11 cellular contexts compared by ENCODE assay signal in genomic region chr6:133966654-133967300, GRCh38. TPM values are rescaled to one million over a fixed set of nuclear protein-coding genes. Genes with fewer than 3 reads are reported as not detected.
DNase-seq lines count a peak whose midpoint lies in the region; ATAC-seq, FAIRE-seq and TF ChIP-seq lines count a peak whose summit lies in the region.
"Had no signal": no experiment of that assay in that cellular context is flagged by ENCODE, and none has a peak within 500 bp of the region (broad histone marks: within the 10 kb centered on the region; RNA-seq: fewer than 3 reads in every experiment).

No MANE protein-coding gene starts in this region.

- H3K4me1 Mint-ChIP-seq in CD8-positive, alpha-beta T cell (ENCODE audit: low read depth), result peaks cover 73% of the 10 kb centered on the region
- peaks cover 23% of the 10 kb centered on the region for H3K4me1 Mint-ChIP-seq in type B pancreatic cell (ENCODE audit: unreplicated experiment)

- intact Hi-C loops in CD8-positive, alpha-beta T cell (cut with DNase I, micrococcal nuclease), result no loop called here

- no peak for ATAC-seq in CD8-positive, alpha-beta T cell
- ATAC-seq in GM19438 (IDR thresholded peaks at IDR 0.05; ENCODE audit: low read depth, unreplicated experiment), result peak; percentile 89
- ATAC-seq in HG03039 (IDR thresholded peaks at IDR 0.05; ENCODE audit: unreplicated experiment), result peak; percentile 79
- ATAC-seq: lower lobe of right lung had no signal

- no peaks in the 10 kb centered on the region for H3K9me3 ChIP-seq in CD8-positive, alpha-beta T cell (ENCODE audit: low read length)
- H3K9me3 ChIP-seq: lower lobe of right lung had no signal

- peaks cover 2% of the 10 kb centered on the region for H3K36me3 Mint-ChIP-seq in CD8-positive, alpha-beta T cell
- H3K36me3 Mint-ChIP-seq in type B pancreatic cell, result peaks cover 4% of the 10 kb centered on the region

- H3K27me3 ChIP-seq in CD8-positive, alpha-beta T cell (ENCODE audit: insufficient read depth, low read length), result no peaks in the 10 kb centered on the region

- H3K27ac Mint-ChIP-seq in CD8-positive, alpha-beta T cell, result peak overlapping the region; percentile 66
- no peak overlapping the region for H3K27ac Mint-ChIP-seq in type B pancreatic cell

- no peaks in the 10 kb centered on the region for H3K9me3 Mint-ChIP-seq in CD8-positive, alpha-beta T cell
- no peaks in the 10 kb centered on the region for H3K9me3 Mint-ChIP-seq in type B pancreatic cell

- H3K27me3 Mint-ChIP-seq in CD8-positive, alpha-beta T cell (ENCODE audit: low read depth), result no peaks in the 10 kb centered on the region
- no peaks in the 10 kb centered on the region for H3K27me3 Mint-ChIP-seq in type B pancreatic cell

- POLR2A ChIA-PET in CD8-positive, alpha-beta T cell (lab: Charles Lee), result interaction anchor here (1.1 to 2.4 kb wide), 2 partner anchors 14 kb away, joined by 3 to 9 read pairs; partner anchors contain the start of gene TBPL1

- CTCF ChIA-PET in CD8-positive, alpha-beta T cell (lab: Charles Lee), result interaction anchor here (0.5 to 2.7 kb wide), 6 partner anchors 11 to 1454 kb away, joined by 3 to 16 read pairs (median 4); partner anchors contain the start of genes STX7 and TBPL1

- no peak overlapping the region for H3K4me3 Mint-ChIP-seq in CD8-positive, alpha-beta T cell
- no peak overlapping the region for H3K4me3 Mint-ChIP-seq in type B pancreatic cell

- DNase-seq in CD8-positive, alpha-beta T cell, result no peak
- no peak for DNase-seq in SW 1271 (lab: John Stamatoyannopoulos, UW)
- no peak for DNase-seq in HTR-8/SVneo (ENCODE audit: insufficient read length, low spot score)
- DNase-seq in cerebellum (ENCODE audit: low spot score), result no peak
- no peak for DNase-seq in type B pancreatic cell (ENCODE audit: extremely low spot score, unreplicated experiment)
- DNase-seq: AML-193, lower lobe of right lung had no signal

- FAIRE-seq in HTR-8/SVneo (lab: Jason Lieb, UNC), result no peak
- FAIRE-seq: endometrium had no signal

- H3K27ac ChIP-seq in CD8-positive, alpha-beta T cell (ENCODE audit: low read depth, low read length), result no peak overlapping the region
- peak overlapping the region; percentile 38 for H3K27ac ChIP-seq in VCaP
- H3K27ac ChIP-seq: lower lobe of right lung had no signal

- TF ChIP-seq CTCF in CD8-positive, alpha-beta T cell (IDR thresholded peaks at IDR 0.05), result no peak
- TF ChIP-seq CTCF in VCaP (conservative IDR thresholded peaks at IDR 0.05), result no peak
- TF ChIP-seq CTCF in type B pancreatic cell (conservative IDR thresholded peaks at IDR 0.05), result no peak

- peaks cover 18% of the 10 kb centered on the region for H3K4me1 ChIP-seq in CD8-positive, alpha-beta T cell (ENCODE audit: insufficient read depth, low read length)

- no peaks in the 10 kb centered on the region for H3K36me3 ChIP-seq in CD8-positive, alpha-beta T cell (ENCODE audit: insufficient read depth, low read length)
- H3K36me3 ChIP-seq: lower lobe of right lung had no signal

- no peak overlapping the region for H3K4me3 ChIP-seq in CD8-positive, alpha-beta T cell (ENCODE audit: low read depth, low read length)
- H3K4me3 ChIP-seq: lower lobe of right lung had no signal

RNA-seq across cellular contexts. Expression of gene TBPL1, which starts 13.8 kb away (rescaled TPM):
- total RNA-seq in CD8-positive, alpha-beta T cell, result 10 to 100 TPM; 47.8 to 48.7 TPM
- total RNA-seq in cerebellum (42.2 TPM), type B pancreatic cell (ENCODE audit: low replicate concordance) (28.0 and 35.5 TPM in 2 replicates)
